18 cellular contexts compared by ENCODE assay signal in genomic region chr20:33658929-33659328, GRCh38. TPM values are rescaled to one million over a fixed set of nuclear protein-coding genes. Genes with fewer than 3 reads are reported as not detected.
DNase-seq lines count a peak whose midpoint lies in the region; ATAC-seq and TF ChIP-seq lines count a peak whose summit lies in the region.
"Had no signal": no experiment of that assay in that cellular context is flagged by ENCODE, and none has a peak within 500 bp of the region (broad histone marks: within the 10 kb centered on the region; RNA-seq: fewer than 3 reads in every experiment).

No MANE protein-coding gene starts in this region.

- no peak overlapping the region for H3K4me3 ChIP-seq in Caco-2 (ENCODE audit: low read depth, low read length)
- H3K4me3 ChIP-seq in HEK293 (ENCODE audit: low read depth, low read length): no peak overlapping the region
- no peak overlapping the region for H3K4me3 ChIP-seq in A673 (ENCODE audit: low read depth, low read length, poor library complexity, severe bottlenecking)
- H3K4me3 ChIP-seq: SK-N-MC had no signal

- TF ChIP-seq CTCF in Caco-2 (IDR thresholded peaks at IDR 0.05; ENCODE audit: insufficient read depth in 1 of 2, low read depth in 1 of 2, low read length in 1 of 2, severe bottlenecking in 1 of 2, unreplicated experiment in 1 of 2) (no peak), HEK293 (tag by site-specific recombination; IDR thresholded peaks at IDR 0.05) (no peak), nephron (IDR thresholded peaks at IDR 0.05; ENCODE audit: unreplicated experiment in 3 of 3) (no peak), A673 (conservative IDR thresholded peaks at IDR 0.05; ENCODE audit: low read depth, low read length) (no peak)

- H3K27me3 ChIP-seq in Caco-2 (replicated peaks; ENCODE audit: control insufficient read depth, insufficient read depth, low read length) (no peaks in the 10 kb centered on the region), A673 (replicated peaks; ENCODE audit: insufficient read depth, low read depth, low read length, poor library complexity) (no peaks in the 10 kb centered on the region)

- H3K4me3 Mint-ChIP-seq in Caco-2 (ENCODE audit: unreplicated experiment): no peak overlapping the region
- peak overlapping the region in 1 of 3 experiments; percentile 9 for H3K4me3 Mint-ChIP-seq in nephron
- H3K4me3 Mint-ChIP-seq: HFFc6 had no signal

- H3K36me3 Mint-ChIP-seq in Caco-2 (ENCODE audit: insufficient read depth, unreplicated experiment) (peaks cover 88% of the 10 kb centered on the region), nephron (ENCODE audit: low read depth) (no peaks in the 10 kb centered on the region)

- peaks cover 23% of the 10 kb centered on the region for H3K4me1 ChIP-seq in Caco-2
- no peaks in the 10 kb centered on the region for H3K4me1 ChIP-seq in HEK293 (ENCODE audit: control insufficient read depth, insufficient read depth, low read length)
- peaks cover 10% of the 10 kb centered on the region for H3K4me1 ChIP-seq in A673 (ENCODE audit: insufficient read depth, low read length, poor library complexity, severe bottlenecking)

- H3K9me3 ChIP-seq in Caco-2 (no peaks in the 10 kb centered on the region), HEK293 (ENCODE audit: control insufficient read depth, insufficient read depth, low read depth, low read length) (no peaks in the 10 kb centered on the region), A673 (ENCODE audit: low read depth, low read length, poor library complexity, severe bottlenecking) (no peaks in the 10 kb centered on the region)

- no peak overlapping the region for H3K27ac ChIP-seq in HEK293 (ENCODE audit: extremely low read depth, low read depth, low read length)
- H3K27ac ChIP-seq in A673 (ENCODE audit: low read depth, low read length, poor library complexity, severe bottlenecking): no peak overlapping the region
- H3K27ac ChIP-seq: C4-2B, SK-N-MC had no signal

- H3K4me1 Mint-ChIP-seq in Caco-2 (ENCODE audit: low read depth, unreplicated experiment) (peaks cover 14% of the 10 kb centered on the region), nephron (peaks cover 2% of the 10 kb centered on the region)

- no peaks in the 10 kb centered on the region for H3K27me3 Mint-ChIP-seq in Caco-2 (ENCODE audit: insufficient read depth, unreplicated experiment)
- H3K27me3 Mint-ChIP-seq in nephron (ENCODE audit: low read depth): no peaks in the 10 kb centered on the region

- H3K9me3 Mint-ChIP-seq in Caco-2 (ENCODE audit: unreplicated experiment): no peaks in the 10 kb centered on the region
- no peaks in the 10 kb centered on the region for H3K9me3 Mint-ChIP-seq in nephron
- H3K9me3 Mint-ChIP-seq: HFFc6 had no signal

- CTCF ChIA-PET in Caco-2 (lab: Charles Lee) (no interaction called here), HEK293 (lab: Yijun Ruan, JAX) (no interaction called here), A673 (lab: Charles Lee) (no interaction called here)

- H3K36me3 ChIP-seq in Caco-2 (ENCODE audit: control insufficient read depth, insufficient read depth, low read length): 0 out of 2 replicates have a peak, but pooled peaks cover 1% of the 10 kb centered on the region
- peaks cover 0 to 47% of the 10 kb centered on the region in 2 experiments; a peak in 1 of 3 replicates for H3K36me3 ChIP-seq in HEK293 (ENCODE audit: control insufficient read depth in 2 of 2, insufficient read depth in 1 of 2, low read length in 2 of 2)
- H3K36me3 ChIP-seq in A673 (ENCODE audit: insufficient read depth, low read length, poor library complexity, severe bottlenecking): peaks cover 21% of the 10 kb centered on the region

- POLR2A ChIA-PET in Caco-2 (lab: Charles Lee) (interaction anchor here (0.6 kb wide), 1 partner anchor 90 kb away, joined by 3 read pairs; no protein-coding TSS in a partner anchor), HEK293 (lab: Yijun Ruan, JAX) (no interaction called here), A673 (lab: Charles Lee; ENCODE audit: low non-redundant PET) (interaction anchor here (0.6 kb wide), 1 partner anchor 88 kb away, joined by 3 read pairs; no protein-coding TSS in a partner anchor)

- no peak for ATAC-seq in GM21576 (IDR thresholded peaks at IDR 0.05; ENCODE audit: unreplicated experiment)

- intact Hi-C loops in Caco-2 (cut with micrococcal nuclease; ENCODE audit: unreplicated experiment) (no loop called here), A673 (cut with micrococcal nuclease; ENCODE audit: unreplicated experiment) (no loop called here)

- BruUV-seq in Caco-2 (replicated peaks; lab: Mats Ljungman, UMichigan) (no TSS peak), A673 (replicated peaks; lab: Mats Ljungman, UMichigan) (no TSS peak)

- DNase-seq in Caco-2 (no peak), A673 (ENCODE audit: low spot score) (no peak)
- DNase-seq: AML-193, DMS79 treated with DMSO at 0.1 percent for 48 hours, HFFc6, NCI-H1417, NCI-H187 treated with DMSO at 0.1 percent for 48 hours, NCI-H226, NCI-H524, NCI-H82, OCI-M1, SHP77 had no signal

- H3K27ac Mint-ChIP-seq in Caco-2 (ENCODE audit: unreplicated experiment) (peak overlapping the region; percentile 7), nephron (peak overlapping the region in 2 of 3 experiments; percentile 24 to 83)
- H3K27ac Mint-ChIP-seq: HFFc6 had no signal

TF ChIP-seq in HEK293, 187 proteins besides CTCF, POLR2A, EP300 and RAD21:
- TF ChIP-seq ZNF600 (tag by site-specific recombination; IDR thresholded peaks at IDR 0.05): 0 out of 2 replicates have a peak, but pooled peaks have one; percentile 44
- TF ChIP-seq WT1 (tag by site-specific recombination; IDR thresholded peaks at IDR 0.05): no peak
- TF ChIP-seq GLIS1 (tag by site-specific recombination; IDR thresholded peaks at IDR 0.05): peak; percentile 51
- no peak for TF ChIP-seq ZNF26 (tag by site-specific recombination; IDR thresholded peaks at IDR 0.05)
- TF ChIP-seq ZNF701 (tag by site-specific recombination; IDR thresholded peaks at IDR 0.05): no peak

RNA-seq across cellular contexts. Expression of gene C20orf144, which starts 3.2 kb away (rescaled TPM):
- 0.18 and 0.51 TPM in 2 replicates for total RNA-seq in Caco-2 (2022)
- 0.13 and 0.22 TPM in 2 replicates for total RNA-seq in A673 (2021)

RNA-seq across cellular contexts. Expression of gene ACTL10, which starts 7.8 kb away (rescaled TPM):
- 3.4 and 4.5 TPM in 2 replicates for total RNA-seq in Caco-2 (2022)
- total RNA-seq in A673 (2021): 0.39 and 0.47 TPM in 2 replicates
- total RNA-seq: M059J had no signal

RNA-seq across cellular contexts. Expression of gene NECAB3, which starts 15.3 kb away (rescaled TPM):
- 98.4 and 105 TPM in 2 replicates for total RNA-seq in Caco-2 (2022)
- total RNA-seq in A673 (2021): 83.1 and 100 TPM in 2 replicates

RNA-seq across cellular contexts. Expression of gene E2F1, which starts 27.3 kb away (rescaled TPM):
- total RNA-seq in Caco-2 (2022) (67.5 and 74.7 TPM in 2 replicates), A673 (2021) (86.0 and 87.0 TPM in 2 replicates)
